8 cellular contexts compared by ENCODE assay signal in the genomic region with DNA sequence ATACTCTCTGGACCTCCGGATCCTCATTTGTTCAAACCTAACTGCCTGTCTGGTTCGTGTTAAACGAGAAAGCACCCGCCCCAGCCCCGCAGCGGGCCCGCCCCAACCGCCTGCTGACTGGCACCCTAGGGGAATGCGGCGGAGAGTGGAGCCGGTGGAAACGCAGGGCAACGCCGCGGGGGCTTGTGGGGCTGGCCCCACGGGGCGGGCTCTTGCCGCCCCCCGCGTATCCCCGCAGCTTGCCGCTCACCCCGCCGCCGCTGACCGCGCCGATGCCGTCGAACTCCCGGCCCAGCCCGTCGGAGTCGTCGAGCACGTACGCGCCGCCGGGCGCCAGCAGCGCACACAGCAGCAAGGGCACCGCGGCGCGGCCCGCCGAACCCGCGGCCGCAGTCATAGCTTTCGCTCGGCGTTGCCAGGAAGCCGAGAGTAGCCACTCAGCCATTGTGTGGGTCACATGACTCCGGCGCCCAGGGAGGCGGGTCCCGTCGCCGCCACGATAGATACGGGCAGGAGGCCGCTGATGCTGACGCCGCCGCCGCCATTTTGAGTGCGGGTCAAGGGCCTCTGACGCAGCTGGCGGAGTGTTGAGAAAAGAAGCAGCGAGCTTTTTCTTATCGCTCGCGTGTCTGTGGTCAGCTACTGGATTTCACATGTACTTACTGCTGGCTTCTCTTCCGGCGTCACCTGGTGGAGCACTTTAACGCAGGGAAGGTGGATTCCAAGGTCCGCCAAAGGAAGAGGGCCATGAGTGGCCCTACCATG. TPM values are rescaled to one million over a fixed set of nuclear protein-coding genes. Genes with fewer than 3 reads are reported as not detected.
A peak's percentile ranks its signal among the peaks of the same experiment; 100 is the strongest.
DNase-seq lines count a peak whose midpoint lies in the region; ATAC-seq and TF ChIP-seq lines count a peak whose summit lies in the region.

TSS of gene GALC (minus strand) at position 463 of the 765 bp plus-strand sequence. CDS start at position 445, 18 bp downstream.

- CTCF ChIA-PET in CD4-positive, alpha-beta T cell (lab: Charles Lee): interaction anchor here (0.8 to 2.7 kb wide), 6 partner anchors 12 to 176 kb away, joined by 4 to 12 read pairs (median 8); partner anchors contain the start of gene GPR65

- ATAC-seq in CD4-positive, alpha-beta T cell (ENCODE audit: poor library complexity): peak; percentile 85
- ATAC-seq in GM19452 (IDR thresholded peaks at IDR 0.05; ENCODE audit: unreplicated experiment): peak; percentile 84
- peak; percentile 82 to 83 for ATAC-seq in activated T-cell treated with anti-CD3 and anti-CD28 coated beads, Interleukin-2, amount 50 U/mL, for 72 hours (replicated peaks in 1 of 2)

- H3K9ac ChIP-seq in muscle layer of colon (ENCODE audit: low read length): peak within 1 kb of the TSS; percentile 40

- peak; percentile 92 to 95 (median 93) for DNase-seq in CD4-positive, alpha-beta T cell
- DNase-seq in HS-27A (ENCODE audit: low read depth) (peak; percentile 59), OCI-M1 (lab: John Stamatoyannopoulos, UW) (peak; percentile 95)
- DNase-seq in activated T-cell treated with anti-CD3 and anti-CD28 coated beads, Interleukin-2, amount 50 U/mL, for 72 hours: peak; percentile 97 to 98
- peak; percentile 87 to 90 for DNase-seq in stimulated activated CD8-positive, alpha-beta memory T cell treated with anti-CD3 and anti-CD28 coated beads, Interleukin-7, amount 100 ng/mL, for 1 hour (ENCODE audit: low read depth in 2 of 2)

- peak within 1 kb of the TSS; percentile 99 for H3K27ac Mint-ChIP-seq in CD4-positive, alpha-beta T cell
- H3K27ac Mint-ChIP-seq in activated T-cell treated with anti-CD3 and anti-CD28 coated beads, Interleukin-2, amount 50 U/mL, for 72 hours: peak within 1 kb of the TSS; percentile 99

- no peaks in the 10 kb centered on the region for H3K9me3 Mint-ChIP-seq in CD4-positive, alpha-beta T cell
- H3K9me3 Mint-ChIP-seq in activated T-cell treated with anti-CD3 and anti-CD28 coated beads, Interleukin-2, amount 50 U/mL, for 72 hours: peaks cover 0 to 2% of the 10 kb centered on the region in 2 donors

- no peak for TF ChIP-seq CTCF in CD4-positive, alpha-beta T cell (IDR thresholded peaks at IDR 0.05)

- intact Hi-C loops in CD4-positive, alpha-beta T cell (cut with DNase I, micrococcal nuclease): loop anchor here (1.0 to 5.0 kb wide), 3 partner anchors 13 to 174 kb away; no protein-coding TSS in a partner anchor

- H3K4me1 ChIP-seq in esophagus (ENCODE audit: control insufficient read depth in 2 of 2, insufficient read depth in 2 of 2, low read length in 1 of 2) (peaks cover 0 to 2% of the 10 kb centered on the region in 2 donors), muscle layer of colon (ENCODE audit: insufficient read depth, low read length) (peaks cover 13% of the 10 kb centered on the region)

- H3K27ac ChIP-seq in CD4-positive, alpha-beta T cell (ENCODE audit: low read depth, low read length): peak within 1 kb of the TSS; percentile 88
- H3K27ac ChIP-seq in esophagus (ENCODE audit: low read depth in 2 of 2, low read length in 1 of 2) (peak within 1 kb of the TSS; percentile 86 to 93), muscle layer of colon (ENCODE audit: low read depth, low read length) (peak within 1 kb of the TSS; percentile 95)

- WGBS in esophagus, 2 donors: 1% methylated on average over 57 to 79 of the region's 79 CpGs

- H3K4me3 Mint-ChIP-seq in CD4-positive, alpha-beta T cell: peak within 1 kb of the TSS; percentile 92
- peak within 1 kb of the TSS; percentile 87 to 99 for H3K4me3 Mint-ChIP-seq in activated T-cell treated with anti-CD3 and anti-CD28 coated beads, Interleukin-2, amount 50 U/mL, for 72 hours

- no peaks in the 10 kb centered on the region for H3K36me3 Mint-ChIP-seq in CD4-positive, alpha-beta T cell (ENCODE audit: low read depth)
- H3K36me3 Mint-ChIP-seq in activated T-cell treated with anti-CD3 and anti-CD28 coated beads, Interleukin-2, amount 50 U/mL, for 72 hours (ENCODE audit: insufficient read depth in 2 of 2): peaks cover 2 to 6% of the 10 kb centered on the region in 2 donors

- H3K27me3 Mint-ChIP-seq in CD4-positive, alpha-beta T cell: no peaks in the 10 kb centered on the region
- H3K27me3 Mint-ChIP-seq in activated T-cell treated with anti-CD3 and anti-CD28 coated beads, Interleukin-2, amount 50 U/mL, for 72 hours (ENCODE audit: low read depth): no peaks in the 10 kb centered on the region

- H3K27me3 ChIP-seq in CD4-positive, alpha-beta T cell (ENCODE audit: control insufficient read depth, insufficient read depth, low read length): no peaks in the 10 kb centered on the region
- H3K27me3 ChIP-seq in esophagus (ENCODE audit: control insufficient read depth in 1 of 2, insufficient read depth in 2 of 2, low read length in 2 of 2): no peaks in the 10 kb centered on the region
- no peaks in the 10 kb centered on the region for H3K27me3 ChIP-seq in muscle layer of colon (ENCODE audit: control insufficient read depth in 1 of 2, insufficient read depth in 2 of 2, low read length in 2 of 2)

- no peaks in the 10 kb centered on the region for H3K9me3 ChIP-seq in CD4-positive, alpha-beta T cell (ENCODE audit: control insufficient read depth, low read length)
- H3K9me3 ChIP-seq in esophagus (ENCODE audit: control insufficient read depth in 2 of 2, insufficient read depth in 1 of 2, low read depth in 1 of 2, low read length in 1 of 2): no peaks in the 10 kb centered on the region
- no peaks in the 10 kb centered on the region for H3K9me3 ChIP-seq in muscle layer of colon (ENCODE audit: low read length)

- H3K36me3 ChIP-seq in esophagus (ENCODE audit: control insufficient read depth in 2 of 2, insufficient read depth in 2 of 2, low read length in 1 of 2) (no peaks in the 10 kb centered on the region), muscle layer of colon (ENCODE audit: insufficient read depth, low read length) (no peaks in the 10 kb centered on the region)

- H3K4me1 Mint-ChIP-seq in CD4-positive, alpha-beta T cell (ENCODE audit: low read depth): peaks cover 76% of the 10 kb centered on the region
- peaks cover 84% of the 10 kb centered on the region for H3K4me1 Mint-ChIP-seq in activated T-cell treated with anti-CD3 and anti-CD28 coated beads, Interleukin-2, amount 50 U/mL, for 72 hours (ENCODE audit: low read depth)

- POLR2A ChIA-PET in CD4-positive, alpha-beta T cell (lab: Charles Lee): interaction anchor here (0.6 to 5.6 kb wide), 18 partner anchors 9 to 1728 kb away, joined by 3 to 245 read pairs (median 7); partner anchors contain the start of gene GPR65

- H3K4me3 ChIP-seq in esophagus (ENCODE audit: low read depth in 1 of 2, low read length in 2 of 2) (peak within 1 kb of the TSS; percentile 74 to 85), muscle layer of colon (ENCODE audit: low read depth in 1 of 2, low read length in 2 of 2) (peak within 1 kb of the TSS; percentile 72 to 98)

RNA-seq across cellular contexts. Expression of gene GALC, which starts in this region (rescaled TPM):
- 10 to 100 TPM; 14.7 to 14.9 TPM for total RNA-seq in CD4-positive, alpha-beta T cell
- 10 to 100 TPM; 40.1 to 40.3 TPM for total RNA-seq in activated T-cell treated with anti-CD3 and anti-CD28 coated beads, Interleukin-2, amount 50 U/mL, for 72 hours
- 1 to 10 TPM; 2.6 to 2.8 TPM for polyA plus RNA-seq in esophagus

Comparison
In these comparisons a context has a peak if more than half of its experiments do, and no peak if none do; other contexts are left out.
1. Peak in every context shown above with its lines: DNase-seq, ATAC-seq, H3K4me3 ChIP-seq and H3K27ac ChIP-seq.